Comparison of ENCODE assay signal across 15 cellular contexts in genomic region chr2:43180901-43181300, GRCh38. TPM values are rescaled to one million over a fixed set of nuclear protein-coding genes. Genes with fewer than 3 reads are reported as not detected.
DNase-seq lines count a peak whose midpoint lies in the region; FAIRE-seq and TF ChIP-seq lines count a peak whose summit lies in the region.
"Had no signal": no experiment of that assay in that cellular context is flagged by ENCODE, and none has a peak within 500 bp of the region (broad histone marks: within the 10 kb centered on the region; RNA-seq: fewer than 3 reads in every experiment).

No MANE protein-coding gene starts in this region.

- no peak for FAIRE-seq in H1 (lab: Jason Lieb, UNC)

- peak overlapping the region; percentile 2 for H3K4ac ChIP-seq in H1 (replicated peaks; ENCODE audit: insufficient read length, low read depth, low read length)

- no peak for TF ChIP-seq POLR2A in H1 (IDR thresholded peaks at IDR 0.05; ENCODE audit: control extremely low read depth in 1 of 2, low read depth in 2 of 2, low read length in 2 of 2)

- CTCF ChIA-PET in Calu3 (lab: Charles Lee) = interaction anchor here (0.6 to 2.1 kb wide), 3 partner anchors 12 to 157 kb away, joined by 3 to 8 read pairs (median 8); partner anchors contain the start of gene ZFP36L2
- CTCF ChIA-PET in H1 (lab: Charles Lee; ENCODE audit: partially characterized antibody) = interaction anchor here (0.5 to 6.8 kb wide), 20 partner anchors 8 to 321 kb away, joined by 3 to 85 read pairs (median 6); partner anchors contain the start of gene ZFP36L2

- 83% methylated on average over 8 of the region's 8 CpGs; no CpG with 5 or more reads in 1 of the 2 experiments for WGBS in H1 (ENCODE audit: extremely low coverage in 1 of 2, insufficient coverage in 1 of 2, insufficient read length in 1 of 2, insufficient replicate concordance in 2 of 2, low coverage in 1 of 2, low lambda C conversion rate in 2 of 2, missing lambda C conversion rate in 1 of 2), 2 experiments

- peak overlapping the region; percentile 48; the same call in 1 of the 2 replicates for H2BK15ac ChIP-seq in H1 (ENCODE audit: low read length)

- H3K79me1 ChIP-seq in H1 (ENCODE audit: low read depth, low read length) = no peaks in the 10 kb centered on the region

- H3K36me3 Mint-ChIP-seq in Calu3 (ENCODE audit: insufficient read depth, unreplicated experiment) (peaks cover 20% of the 10 kb centered on the region), neural progenitor cell (no peaks in the 10 kb centered on the region)

- no TSS peak for BruUV-seq in Calu3 (replicated peaks; lab: Mats Ljungman, UMichigan)

- peak overlapping the region; percentile 51 for H4K5ac ChIP-seq in H1 (ENCODE audit: insufficient read length, low read depth, low read length)

- H3K4me2 ChIP-seq in H1 (ENCODE audit: insufficient read depth in 1 of 2, low read depth in 2 of 2, low read length in 2 of 2) = peak overlapping the region; percentile 48 to 49; a peak in 3 of 4 replicates
- H3K4me2 ChIP-seq in neural progenitor cell = no peak overlapping the region

- peaks cover 61% of the 10 kb centered on the region for H3K4me1 Mint-ChIP-seq in Calu3 (ENCODE audit: low read depth, unreplicated experiment)
- H3K4me1 Mint-ChIP-seq in neural progenitor cell = peaks cover 23% of the 10 kb centered on the region

- no peak overlapping the region for H3K4me3 ChIP-seq in NT2/D1 (ENCODE audit: insufficient read length, low read depth)
- H3K4me3 ChIP-seq in H1 (ENCODE audit: extremely low read depth in 1 of 4, insufficient read depth in 2 of 4, low read depth in 3 of 4, low read length in 4 of 4) = peak overlapping the region in 1 of 4 experiments; percentile 36; a peak in 1 of 8 replicates
- no peak overlapping the region for H3K4me3 ChIP-seq in neural progenitor cell
- no peak overlapping the region for H3K4me3 ChIP-seq in left ventricle myocardium inferior
- H3K4me3 ChIP-seq: MG63, right atrium auricular region, SK-N-MC, thyroid gland had no signal

- H2BK5ac ChIP-seq in H1 (ENCODE audit: low read depth, low read length) = peak overlapping the region; percentile 92; the same call in 1 of the 2 replicates

- H3K79me2 ChIP-seq in H1 (ENCODE audit: control insufficient read depth in 1 of 2, insufficient read depth in 2 of 2, low read length in 2 of 2) (no peaks in the 10 kb centered on the region), neural progenitor cell (ENCODE audit: low read depth) (no peaks in the 10 kb centered on the region)

- peak overlapping the region; percentile 26 for H3K9ac ChIP-seq in NT2/D1 (ENCODE audit: insufficient read length, low read depth)
- no peak overlapping the region for H3K9ac ChIP-seq in H1 (replicated peaks in 1 of 4; ENCODE audit: extremely low read depth in 1 of 4, low read depth in 3 of 4, low read length in 3 of 4)
- H3K9ac ChIP-seq in neural progenitor cell = no peak overlapping the region

- H3K9me3 Mint-ChIP-seq in Calu3 (ENCODE audit: low read depth, unreplicated experiment) (no peaks in the 10 kb centered on the region), neural progenitor cell (no peaks in the 10 kb centered on the region)

- no peaks in the 10 kb centered on the region for H3K23me2 ChIP-seq in H1 (ENCODE audit: low read depth, low read length)

- peak overlapping the region; percentile 64 for H2BK12ac ChIP-seq in H1 (ENCODE audit: low read depth, low read length)

- peak overlapping the region; percentile 6 for H3K4me3 Mint-ChIP-seq in Calu3 (ENCODE audit: low read depth, unreplicated experiment)
- no peak overlapping the region for H3K4me3 Mint-ChIP-seq in neural progenitor cell

- H3K4me1 ChIP-seq in NT2/D1 (ENCODE audit: insufficient read depth, insufficient read length) (peaks cover 26% of the 10 kb centered on the region), H1 (replicated peaks in 1 of 4; ENCODE audit: control insufficient read depth in 3 of 4, insufficient read depth in 4 of 4, low read length in 3 of 4) (peaks cover 13 to 34% (median 28%) of the 10 kb centered on the region in 4 experiments), neural progenitor cell (peaks cover 24% of the 10 kb centered on the region), left ventricle myocardium inferior (peaks cover 18% of the 10 kb centered on the region)

- H3K27me3 ChIP-seq in NT2/D1 (ENCODE audit: insufficient read depth, insufficient read length) (no peaks in the 10 kb centered on the region), H1 (replicated peaks in 1 of 4; ENCODE audit: control insufficient read depth in 3 of 4, extremely low read depth in 1 of 4, insufficient read depth in 3 of 4, low read length in 3 of 4) (no peaks in the 10 kb centered on the region), neural progenitor cell (no peaks in the 10 kb centered on the region), left ventricle myocardium inferior (ENCODE audit: low read depth) (no peaks in the 10 kb centered on the region)
- H3K27me3 ChIP-seq: MG63, right atrium auricular region, thyroid gland had no signal

- TF ChIP-seq RAD21 in H1 (IDR thresholded peaks at IDR 0.05 in 1 of 2, conservative IDR thresholded peaks at IDR 0.05 in 1 of 2; ENCODE audit: low read depth in 2 of 2, low read length in 2 of 2) = no peak

- H3K9me3 ChIP-seq in NT2/D1 (ENCODE audit: insufficient read depth, low read length) (peaks cover 20% of the 10 kb centered on the region), H1 (ENCODE audit: insufficient read depth in 2 of 2, low read depth in 1 of 2, low read length in 1 of 2) (peaks cover 9 to 13% of the 10 kb centered on the region in 2 experiments), neural progenitor cell (ENCODE audit: low read depth) (no peaks in the 10 kb centered on the region), left ventricle myocardium inferior (replicated peaks) (peaks cover 8% of the 10 kb centered on the region)
- H3K9me3 ChIP-seq: MG63, thyroid gland had no signal

- no peak overlapping the region for H3K14ac ChIP-seq in H1 (ENCODE audit: insufficient read length)

- H3K27me3 Mint-ChIP-seq in Calu3 (ENCODE audit: unreplicated experiment) (no peaks in the 10 kb centered on the region), neural progenitor cell (ENCODE audit: insufficient read depth, low read depth) (peaks cover 6% of the 10 kb centered on the region)

- H3K36me3 ChIP-seq in NT2/D1 (ENCODE audit: insufficient read depth, insufficient read length, low read length) (no peaks in the 10 kb centered on the region), H1 (ENCODE audit: control insufficient read depth in 2 of 4, insufficient read depth in 4 of 4, low read length in 3 of 4) (no peaks in the 10 kb centered on the region), neural progenitor cell (no peaks in the 10 kb centered on the region), left ventricle myocardium inferior (no peaks in the 10 kb centered on the region)
- H3K36me3 ChIP-seq: MG63, right atrium auricular region, thyroid gland had no signal

- H4K20me1 ChIP-seq in H1 (replicated peaks in 1 of 2; ENCODE audit: control insufficient read depth in 1 of 2, insufficient read depth in 2 of 2, low read length in 2 of 2) (no peaks in the 10 kb centered on the region), neural progenitor cell (ENCODE audit: low read depth) (no peaks in the 10 kb centered on the region)

- TF ChIP-seq EP300 in H1 (IDR thresholded peaks at IDR 0.05; ENCODE audit: borderline replicate concordance in 1 of 2, low read depth in 2 of 2, low read length in 2 of 2) = no peak

- no peak overlapping the region for H2AFZ ChIP-seq in H1 (ENCODE audit: low read length)
- no peak overlapping the region for H2AFZ ChIP-seq in neural progenitor cell (replicated peaks)

- H2BK20ac ChIP-seq in H1 (ENCODE audit: low read length) = peak overlapping the region; percentile 86

- H4K8ac ChIP-seq in H1 (ENCODE audit: extremely low read depth, insufficient read depth, low read length) = no peak overlapping the region

- DNase-seq in Calu3 (peak; percentile 66), NT2/D1 (ENCODE audit: low read depth, low spot score) (no peak), H1 (ENCODE audit: low read depth in 1 of 2, low spot score in 2 of 2) (no peak), neural progenitor cell (ENCODE audit: low spot score) (no peak), NCI-H1048 (lab: John Stamatoyannopoulos, UW) (no peak), GOT3 (lab: John Stamatoyannopoulos, UW) (no peak), left ventricle myocardium inferior (no peak)
- DNase-seq: activated gamma-delta T cell treated with Interleukin-2 at 50 U/mL for 16 hours, MG63, NCI-H2029 treated with DMSO at 0.1 percent for 48 hours, NCI-H524, thyroid gland had no signal

- H3K27ac Mint-ChIP-seq in Calu3 (ENCODE audit: unreplicated experiment) (peak overlapping the region; percentile 89), neural progenitor cell (peak overlapping the region; percentile 21)

- 0 out of 2 replicates have a peak overlapping the region, but pooled peaks have one; percentile 41 for H3K27ac ChIP-seq in H1 (ENCODE audit: low read depth, low read length)
- no peak overlapping the region for H3K27ac ChIP-seq in neural progenitor cell
- H3K27ac ChIP-seq in left ventricle myocardium inferior (replicated peaks) = no peak overlapping the region
- H3K27ac ChIP-seq: C4-2B, right atrium auricular region, SK-N-MC, thyroid gland had no signal

- no peak overlapping the region for H3K23ac ChIP-seq in H1 (ENCODE audit: insufficient read length)

- POLR2A ChIA-PET in H1 (lab: Charles Lee; ENCODE audit: partially characterized antibody) = interaction anchor here (0.9 to 4.4 kb wide), 8 partner anchors 11 to 80 kb away, joined by 3 to 52 read pairs (median 4); partner anchors contain the start of gene ZFP36L2

- peak overlapping the region; percentile 93 for H3K18ac ChIP-seq in H1 (ENCODE audit: extremely low read depth, low read length)

- H4K91ac ChIP-seq in H1 (replicated peaks; ENCODE audit: insufficient read length, low read length) = peak overlapping the region; percentile 71

- intact Hi-C loops in Calu3 (cut with micrococcal nuclease; ENCODE audit: unreplicated experiment) (loop anchor here (5.0 kb wide), 1 partner anchor 41 kb away; no protein-coding TSS in a partner anchor), left ventricle myocardium inferior (cut with micrococcal nuclease) (no loop called here)

- H3K56ac ChIP-seq in H1 (replicated peaks; ENCODE audit: insufficient read length, low read depth, low read length) = no peak overlapping the region

- peak overlapping the region; percentile 40 for H2BK120ac ChIP-seq in H1 (replicated peaks; ENCODE audit: low read depth, low read length)

- no peak for TF ChIP-seq CTCF in Calu3 (IDR thresholded peaks at IDR 0.05; ENCODE audit: unreplicated experiment)
- TF ChIP-seq CTCF in H1 (IDR thresholded peaks at IDR 0.05; ENCODE audit: control extremely low read depth in 1 of 3, insufficient read depth in 1 of 3, low read depth in 1 of 3, low read length in 3 of 3) = no peak
- no peak for TF ChIP-seq CTCF in neural progenitor cell (IDR thresholded peaks at IDR 0.05)
- TF ChIP-seq CTCF in left ventricle myocardium inferior (IDR thresholded peaks at IDR 0.05; ENCODE audit: borderline replicate concordance) = no peak

- peak overlapping the region; percentile 67; the same call in 1 of the 2 replicates for H2AK5ac ChIP-seq in H1 (ENCODE audit: low read depth, low read length)

- H3F3A ChIP-seq in neural progenitor cell (ENCODE audit: low read depth) = peaks cover 33% of the 10 kb centered on the region

RNA-seq across cellular contexts. Expression of gene ZFP36L2, which starts 45.5 kb away (rescaled TPM):
- total RNA-seq in Calu3 (2022) (90.7 and 120 TPM in 2 replicates), neural progenitor cell (ENCODE audit: low replicate concordance) (13.8 and 15.1 TPM in 2 replicates), left ventricle myocardium inferior (48.5 TPM)
- total RNA-seq in H1 (2021; fragmentation: NEBNext Ultra II Directional; extraction: Animal tissue kit (Norgen Biotek cat#: 25700)) = 102 and 109 TPM in 2 replicates
- polyA plus RNA-seq in H1 (2011; rRNA removed) = 13.4 and 15.6 TPM in 2 replicates
- 10.6 TPM for polyA plus RNA-seq in H1 (2011; cell fraction: cytosol; rRNA removed)
- 10.7 TPM for polyA plus RNA-seq in H1 (2011; cell fraction: nucleus; rRNA removed)
- 31.8 to 48.4 TPM (median 38.8 TPM) in 4 replicates for polyA plus RNA-seq in H1 (2012, experiment 1 of 2)
- polyA plus RNA-seq in H1 (2012, experiment 2 of 2) = 44.9 TPM
- polyA plus RNA-seq in H1 (2013, experiment 1 of 2) = 57.0 TPM
- polyA plus RNA-seq in H1 (2013, experiment 2 of 2) = 62.5 TPM
- polyA minus RNA-seq in H1 (2011; rRNA and poly(A)+ RNA removed) = 4.5 and 4.8 TPM in 2 replicates
- polyA minus RNA-seq in H1 (2011; cell fraction: cytosol; rRNA and poly(A)+ RNA removed) = 29.6 TPM
- polyA minus RNA-seq in H1 (2011; cell fraction: nucleus; rRNA and poly(A)+ RNA removed) = 20.3 TPM
